In the genomic region with DNA sequence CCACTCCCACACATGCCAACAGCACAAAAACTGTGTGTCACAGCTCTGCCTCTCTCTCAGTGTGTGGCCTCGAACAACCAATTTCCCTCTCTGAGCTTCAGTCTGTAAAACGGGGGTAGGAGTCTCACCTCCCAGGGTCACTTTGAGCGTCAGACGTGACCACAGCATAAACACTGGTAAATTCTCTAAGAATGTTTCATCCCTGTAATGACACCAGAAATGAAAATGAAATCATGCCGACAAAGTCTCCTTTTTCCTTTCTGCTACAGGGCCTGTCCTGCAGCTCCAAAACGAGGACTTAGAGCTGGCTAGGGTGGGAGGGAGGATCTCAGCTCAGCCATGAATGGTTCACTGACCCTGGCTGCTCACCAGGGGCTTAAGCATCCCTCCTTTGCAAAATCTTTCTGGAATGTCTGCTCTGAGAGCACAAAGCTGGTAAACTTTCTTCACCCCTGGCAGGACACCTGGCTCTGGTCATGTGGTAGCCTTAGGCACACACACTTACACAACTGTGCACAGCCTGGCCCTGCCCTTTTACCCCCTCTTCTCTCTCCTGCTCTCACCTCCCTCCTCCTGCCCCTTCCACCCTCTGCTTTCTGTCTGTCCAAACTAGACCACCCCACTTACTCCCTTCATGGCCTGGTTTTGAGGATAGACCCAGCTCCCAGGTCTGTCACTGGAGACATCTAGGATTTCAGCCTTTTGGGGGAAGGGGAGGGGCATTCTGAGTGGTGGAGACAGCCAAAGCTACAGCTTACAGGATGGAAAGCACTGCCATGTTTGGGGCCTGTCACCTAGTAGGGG, we compare ENCODE assay signal across 8 cellular contexts. TPM values are rescaled to one million over a fixed set of nuclear protein-coding genes. Genes with fewer than 3 reads are reported as not detected.
DNase-seq lines count a peak whose midpoint lies in the region; ATAC-seq and TF ChIP-seq lines count a peak whose summit lies in the region.

No MANE protein-coding gene starts in this region.

- H3K4me3 Mint-ChIP-seq in mesothelial cell of epicardium = no peak overlapping the region

- no peak for ATAC-seq in GM18511 (IDR thresholded peaks at IDR 0.05; ENCODE audit: unreplicated experiment)

- H3K36me3 Mint-ChIP-seq in mesothelial cell of epicardium = no peaks in the 10 kb centered on the region

- H3K9ac ChIP-seq in HUES64 (ENCODE audit: low read depth, low read length) = no peak overlapping the region

- H3K27ac ChIP-seq in 22Rv1 (0 out of 2 replicates have a peak overlapping the region, but pooled peaks have one; percentile 18), HUES64 (ENCODE audit: low read depth, low read length) (peak overlapping the region; percentile 17; the same call in 1 of the 2 replicates)

- H3K4me1 ChIP-seq in HUES64 (ENCODE audit: insufficient read depth, low read length) = peaks cover 40% of the 10 kb centered on the region

- H3K4me3 ChIP-seq in HUES64 (ENCODE audit: low read length) (no peak overlapping the region), cardiac fibroblast (replicated peaks in 1 of 2; ENCODE audit: low read depth in 2 of 2, low read length in 2 of 2) (no peak overlapping the region)

- 43% methylated on average over 6 of the region's 6 CpGs for WGBS in HUES64

- H3K27ac Mint-ChIP-seq in mesothelial cell of epicardium = peak overlapping the region; percentile 58

- peaks cover 6% of the 10 kb centered on the region for H3K9me3 ChIP-seq in HUES64 (ENCODE audit: insufficient read depth, low read depth, low read length)

- DNase-seq in cardiac fibroblast (ENCODE audit: low read depth in 2 of 2) (peak; percentile 67 to 95), mesothelial cell of epicardium (ENCODE audit: low spot score in 2 of 2, unreplicated experiment in 2 of 2) (no peak), NOMO-1 treated with DMSO at 0.1 percent for 48 hours (lab: John Stamatoyannopoulos, UW; ENCODE audit: unreplicated experiment) (no peak), NCI-H1048 (lab: John Stamatoyannopoulos, UW) (no peak), medulla oblongata (ENCODE audit: extremely low spot score) (no peak)

- TF ChIP-seq CTCF in 22Rv1 (IDR thresholded peaks at IDR 0.05) (no peak), cardiac fibroblast (IDR thresholded peaks at IDR 0.05; ENCODE audit: low read depth, low read length) (no peak), mesothelial cell of epicardium (IDR thresholded peaks at IDR 0.05; ENCODE audit: unreplicated experiment) (no peak)

- H3K9me3 Mint-ChIP-seq in mesothelial cell of epicardium = peaks cover 7% of the 10 kb centered on the region

- no peaks in the 10 kb centered on the region for H3K27me3 ChIP-seq in HUES64 (ENCODE audit: insufficient read depth, low read length)

- H3K4me1 Mint-ChIP-seq in mesothelial cell of epicardium = peaks cover 40% of the 10 kb centered on the region

- H3K27me3 Mint-ChIP-seq in mesothelial cell of epicardium (ENCODE audit: low read depth) = no peaks in the 10 kb centered on the region

- H3K36me3 ChIP-seq in HUES64 (ENCODE audit: insufficient read depth, low read length) = no peaks in the 10 kb centered on the region

RNA-seq across cellular contexts. Expression of gene TSKU, which starts 12.3 kb away (rescaled TPM):
- polyA plus RNA-seq in HUES64 (2013, experiment 1 of 2) = 30.2 TPM
- polyA plus RNA-seq in HUES64 (2013, experiment 2 of 2) = 30.3 TPM
- total RNA-seq in mesothelial cell of epicardium = 39.3 to 43.7 TPM (median 42.8 TPM) in 3 replicates

Comparison
In these comparisons a context has a peak if more than half of its experiments do, and no peak if none do; other contexts are left out.
1. DNase-seq: peak in cardiac fibroblast (2 of 2); none in mesothelial cell of epicardium (0 of 2), NOMO-1 treated with DMSO at 0.1 percent for 48 hours (single experiment), NCI-H1048 (single experiment) and medulla oblongata (single experiment).